1 cellular context compared by ENCODE assay signal in genomic region chr11:104165014-104165413, GRCh38.
TF ChIP-seq lines count a peak whose summit lies in the region.

No MANE protein-coding gene starts in this region.

TF ChIP-seq in IMR-90, 13 proteins besides CTCF, POLR2A, EP300 and RAD21:
- no peak for TF ChIP-seq RCOR1 (IDR thresholded peaks at IDR 0.05; ENCODE audit: insufficient replicate concordance, low read length)
- TF ChIP-seq BHLHE40 (IDR thresholded peaks at IDR 0.05; ENCODE audit: low read depth, low read length) = no peak
- TF ChIP-seq CHD1 (IDR thresholded peaks at IDR 0.05; ENCODE audit: low read depth, low read length) = no peak
- no peak for TF ChIP-seq MXI1 (IDR thresholded peaks at IDR 0.05; ENCODE audit: borderline replicate concordance, low read depth, low read length)
- TF ChIP-seq RFX5 (IDR thresholded peaks at IDR 0.05; ENCODE audit: low read depth, low read length) = no peak
- no peak for TF ChIP-seq USF2 (IDR thresholded peaks at IDR 0.05; ENCODE audit: low read depth, low read length)
- no peak for TF ChIP-seq CEBPB (IDR thresholded peaks at IDR 0.05; ENCODE audit: low read depth, low read length)
- no peak for TF ChIP-seq MAFK (IDR thresholded peaks at IDR 0.05; ENCODE audit: low read depth, low read length)
- no peak for TF ChIP-seq MAZ (IDR thresholded peaks at IDR 0.05; ENCODE audit: borderline replicate concordance, low read depth, low read length)
- no peak for TF ChIP-seq FOS (IDR thresholded peaks at IDR 0.05; ENCODE audit: low read depth, low read length)
- no peak for TF ChIP-seq ELK1 (IDR thresholded peaks at IDR 0.05; ENCODE audit: borderline replicate concordance, low read depth, low read length)
- no peak for TF ChIP-seq NFE2L2 (IDR thresholded peaks at IDR 0.05; ENCODE audit: low read depth, low read length)
- TF ChIP-seq SMC3 (IDR thresholded peaks at IDR 0.05; ENCODE audit: low read depth, low read length) = no peak
